1 cellular context compared by ENCODE assay signal in genomic region chr22:37933711-37934376, GRCh38.
TF ChIP-seq lines count a peak whose summit lies in the region.

No MANE protein-coding gene starts in this region.

TF ChIP-seq in HEK293, 187 proteins besides CTCF, POLR2A, EP300 and RAD21 (continued from another document and continues in another):
- TF ChIP-seq ZBTB21 (tag by site-specific recombination; IDR thresholded peaks at IDR 0.05) (0 out of 2 replicates have a peak, but pooled peaks have one; percentile 47), YY2 (tag by site-specific recombination; IDR thresholded peaks at IDR 0.05) (peak; percentile 49; the same call in 1 of the 2 replicates), ZNF19 (tag by site-specific recombination; IDR thresholded peaks at IDR 0.05; ENCODE audit: low read depth) (no peak), ZNF132 (tag by site-specific recombination; IDR thresholded peaks at IDR 0.05; ENCODE audit: borderline replicate concordance) (no peak), BCL6B (tag by site-specific recombination; IDR thresholded peaks at IDR 0.05) (no peak), ZNF266 (tag by site-specific recombination; IDR thresholded peaks at IDR 0.05; ENCODE audit: low read depth) (no peak), KLF10 (tag by site-specific recombination; IDR thresholded peaks at IDR 0.05) (peak; percentile 74; the same call in 1 of the 2 replicates), PRDM6 (tag by site-specific recombination; IDR thresholded peaks at IDR 0.05) (no peak), ZBTB26 (tag by site-specific recombination; optimal IDR thresholded peaks at IDR 0.05) (no peak), TSHZ1 (tag by site-specific recombination; IDR thresholded peaks at IDR 0.05; ENCODE audit: borderline replicate concordance) (no peak), ZNF658 (tag by site-specific recombination; IDR thresholded peaks at IDR 0.05) (no peak), ZNF707 (tag by site-specific recombination; IDR thresholded peaks at IDR 0.05) (no peak), ZXDB (tag by site-specific recombination; IDR thresholded peaks at IDR 0.05) (peak; percentile 73), ATF2 (tag by site-specific recombination; IDR thresholded peaks at IDR 0.05; ENCODE audit: low read depth) (no peak), ZFP41 (tag by site-specific recombination; IDR thresholded peaks at IDR 0.05; ENCODE audit: borderline replicate concordance) (no peak), ZNF280C (tag by site-specific recombination; IDR thresholded peaks at IDR 0.05) (no peak), ZNF837 (tag by site-specific recombination; IDR thresholded peaks at IDR 0.05) (no peak), PATZ1 (tag by site-specific recombination; IDR thresholded peaks at IDR 0.05) (peak; percentile 93), ELK4 (IDR thresholded peaks at IDR 0.05; ENCODE audit: borderline replicate concordance, low read depth, low read length) (no peak), ZNF23 (tag by site-specific recombination; IDR thresholded peaks at IDR 0.05; ENCODE audit: borderline replicate concordance) (no peak), PBX3 (CRISPR knock-in tag; IDR thresholded peaks at IDR 0.05) (0 out of 2 replicates have a peak, but pooled peaks have one; percentile 56), SP3 (tag by site-specific recombination; IDR thresholded peaks at IDR 0.05) (peak; percentile 74), ZNF629 (tag by site-specific recombination; IDR thresholded peaks at IDR 0.05) (peak; percentile 77), ZNF776 (tag by site-specific recombination; IDR thresholded peaks at IDR 0.05; ENCODE audit: borderline replicate concordance) (no peak), ZNF626 (tag by site-specific recombination; IDR thresholded peaks at IDR 0.05) (no peak), ZIC2 (tag by site-specific recombination; IDR thresholded peaks at IDR 0.05) (peak; percentile 83), ZNF404 (tag by site-specific recombination; IDR thresholded peaks at IDR 0.05) (no peak), PRDM1 (tag by site-specific recombination; IDR thresholded peaks at IDR 0.05) (no peak), SETDB1 (IDR thresholded peaks at IDR 0.05; ENCODE audit: insufficient read length, low read length) (no peak), ZNF48 (tag by site-specific recombination; IDR thresholded peaks at IDR 0.05) (no peak), KLF1 (tag by site-specific recombination; IDR thresholded peaks at IDR 0.05) (peak; percentile 97), ZNF398 (tag by site-specific recombination; IDR thresholded peaks at IDR 0.05) (no peak), ZBTB17 (tag by site-specific recombination; IDR thresholded peaks at IDR 0.05) (peak; percentile 64; the same call in 1 of the 2 replicates), ZNF664 (tag by site-specific recombination; IDR thresholded peaks at IDR 0.05) (no peak), ZNF561 (tag by site-specific recombination; IDR thresholded peaks at IDR 0.05; ENCODE audit: borderline replicate concordance) (no peak; the same call in 1 of the 2 replicates), ZNF211 (tag by site-specific recombination; IDR thresholded peaks at IDR 0.05; ENCODE audit: low read depth) (no peak), ZNF610 (tag by site-specific recombination; IDR thresholded peaks at IDR 0.05; ENCODE audit: borderline replicate concordance) (no peak), ZBTB48 (tag by site-specific recombination; IDR thresholded peaks at IDR 0.05) (no peak), SCRT1 (tag by site-specific recombination; IDR thresholded peaks at IDR 0.05; ENCODE audit: borderline replicate concordance) (no peak), YY1 (tag by site-specific recombination; IDR thresholded peaks at IDR 0.05) (no peak), ZNF660 (tag by site-specific recombination; IDR thresholded peaks at IDR 0.05) (no peak; the same call in 1 of the 2 replicates), ZNF2 (tag by site-specific recombination; IDR thresholded peaks at IDR 0.05) (peak; percentile 98), KLF16 (tag by site-specific recombination; IDR thresholded peaks at IDR 0.05) (peak; percentile 88), ZNF341 (tag by site-specific recombination; IDR thresholded peaks at IDR 0.05; ENCODE audit: low read depth) (peak; percentile 53; the same call in 1 of the 2 replicates)
